1 cellular context compared by ENCODE assay signal in the genomic region with DNA sequence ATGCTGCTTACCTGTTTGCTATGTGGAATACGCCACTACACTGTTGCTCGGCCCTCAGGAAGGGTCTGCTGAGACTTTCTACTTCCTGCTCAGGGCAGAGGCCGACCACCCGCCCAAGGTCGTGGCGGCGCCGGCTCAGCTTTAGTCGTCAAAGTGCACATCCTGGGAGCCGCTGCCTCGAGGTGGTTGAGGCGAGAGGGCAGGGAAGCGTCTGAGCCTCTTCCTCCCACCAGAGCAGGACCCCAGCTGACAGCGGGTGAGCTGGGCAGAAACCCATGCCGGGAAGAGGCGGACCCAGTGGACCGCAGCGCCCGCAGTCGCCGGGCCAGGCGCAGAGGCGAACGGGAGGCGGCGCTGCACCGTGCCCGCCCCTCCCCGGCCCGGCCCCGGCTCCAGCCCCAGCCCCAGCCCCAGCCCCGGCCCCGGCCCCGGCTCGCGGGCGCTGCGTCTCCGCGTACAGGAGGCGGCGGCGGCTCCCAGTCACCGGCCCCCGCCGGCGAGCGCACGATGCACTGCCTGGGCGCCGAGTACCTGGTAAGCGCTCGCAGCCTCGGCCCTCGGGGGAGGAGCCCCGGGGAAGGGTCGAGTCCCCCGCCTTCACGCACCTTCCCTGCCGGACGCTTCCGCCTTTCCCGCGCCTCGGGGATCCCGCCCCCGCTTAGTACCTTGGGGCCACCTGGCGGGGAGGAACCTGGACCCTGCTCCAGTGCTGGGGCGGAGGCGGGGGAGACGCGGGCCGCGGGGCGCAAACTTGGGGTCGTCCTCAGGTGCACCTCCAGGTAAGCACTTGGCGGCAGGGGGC.
TF ChIP-seq lines count a peak whose summit lies in the region.

Gene SLC44A3 (plus strand): TSS at position 413 of the 802 bp plus-strand sequence. CDS start 95 bp downstream, at position 508.

TF ChIP-seq in HepG2, 621 proteins besides CTCF, POLR2A, EP300 and RAD21 (continued from another document and continues in another):
- TF ChIP-seq ZBTB40 (IDR thresholded peaks at IDR 0.05) (no peak), ZBTB40 (CRISPR knock-in tag; IDR thresholded peaks at IDR 0.05) (0 out of 2 replicates have a peak, but pooled peaks have one; percentile 17), HOXA3 (CRISPR knock-in tag; IDR thresholded peaks at IDR 0.05) (peak; percentile 13; the same call in 1 of the 2 replicates), HIVEP1 (CRISPR knock-in tag; IDR thresholded peaks at IDR 0.05) (peak; percentile 35; the same call in 1 of the 2 replicates), KLF16 (CRISPR knock-in tag; IDR thresholded peaks at IDR 0.05) (peak in 1 of 2 experiments; percentile 60; a peak in 1 of 4 replicates), ZNF776 (CRISPR knock-in tag; IDR thresholded peaks at IDR 0.05) (peak; percentile 72), HOXA5 (CRISPR knock-in tag; IDR thresholded peaks at IDR 0.05) (0 out of 2 replicates have a peak, but pooled peaks have one; percentile 29), CENPX (CRISPR knock-in tag; IDR thresholded peaks at IDR 0.05) (no peak), TEAD3 (CRISPR knock-in tag; optimal IDR thresholded peaks at IDR 0.05; ENCODE audit: borderline replicate concordance) (peak; percentile 32), ATF7-NPFF (CRISPR knock-in tag; IDR thresholded peaks at IDR 0.05; ENCODE audit: low read depth) (no peak; the same call in 1 of the 2 replicates), RXRA (CRISPR knock-in tag; IDR thresholded peaks at IDR 0.05) (peak; percentile 40; the same call in 1 of the 2 replicates), SAP130 (CRISPR knock-in tag; IDR thresholded peaks at IDR 0.05; ENCODE audit: low read depth) (peak; percentile 61), ZBTB7A (CRISPR knock-in tag; IDR thresholded peaks at IDR 0.05) (no peak), ZNF329 (CRISPR knock-in tag; IDR thresholded peaks at IDR 0.05; ENCODE audit: low read depth) (0 out of 2 replicates have a peak, but pooled peaks have one; percentile 37), CAMTA2 (CRISPR knock-in tag; IDR thresholded peaks at IDR 0.05; ENCODE audit: borderline replicate concordance) (0 out of 2 replicates have a peak, but pooled peaks have one; percentile 54), ZNF333 (CRISPR knock-in tag; IDR thresholded peaks at IDR 0.05; ENCODE audit: borderline replicate concordance) (peak; percentile 91; the same call in 1 of the 2 replicates), MXD3 (CRISPR knock-in tag; IDR thresholded peaks at IDR 0.05) (peak; percentile 57), ZNF605 (CRISPR knock-in tag; IDR thresholded peaks at IDR 0.05) (0 out of 2 replicates have a peak, but pooled peaks have one; percentile 10), ZNF670 (CRISPR knock-in tag; IDR thresholded peaks at IDR 0.05; ENCODE audit: borderline replicate concordance) (peak; percentile 26; the same call in 1 of the 2 replicates), STAT5B (CRISPR knock-in tag; IDR thresholded peaks at IDR 0.05) (peak; percentile 52; the same call in 1 of the 2 replicates), SALL2 (CRISPR knock-in tag; IDR thresholded peaks at IDR 0.05) (peak; percentile 72; the same call in 1 of the 2 replicates), YEATS4 (CRISPR knock-in tag; IDR thresholded peaks at IDR 0.05; ENCODE audit: borderline replicate concordance) (0 out of 2 replicates have a peak, but pooled peaks have one; percentile 41), LBX2 (CRISPR knock-in tag; IDR thresholded peaks at IDR 0.05; ENCODE audit: borderline replicate concordance) (peak; percentile 72; the same call in 1 of the 2 replicates), ELF3 (CRISPR knock-in tag; IDR thresholded peaks at IDR 0.05) (peak; percentile 38), SALL1 (CRISPR knock-in tag; IDR thresholded peaks at IDR 0.05) (peak; percentile 33), HOXA9 (CRISPR knock-in tag; IDR thresholded peaks at IDR 0.05; ENCODE audit: borderline replicate concordance) (peak; percentile 41; the same call in 1 of the 2 replicates), ERF (CRISPR knock-in tag; IDR thresholded peaks at IDR 0.05) (peak; percentile 72)
- TF ChIP-seq, protein P1, sequence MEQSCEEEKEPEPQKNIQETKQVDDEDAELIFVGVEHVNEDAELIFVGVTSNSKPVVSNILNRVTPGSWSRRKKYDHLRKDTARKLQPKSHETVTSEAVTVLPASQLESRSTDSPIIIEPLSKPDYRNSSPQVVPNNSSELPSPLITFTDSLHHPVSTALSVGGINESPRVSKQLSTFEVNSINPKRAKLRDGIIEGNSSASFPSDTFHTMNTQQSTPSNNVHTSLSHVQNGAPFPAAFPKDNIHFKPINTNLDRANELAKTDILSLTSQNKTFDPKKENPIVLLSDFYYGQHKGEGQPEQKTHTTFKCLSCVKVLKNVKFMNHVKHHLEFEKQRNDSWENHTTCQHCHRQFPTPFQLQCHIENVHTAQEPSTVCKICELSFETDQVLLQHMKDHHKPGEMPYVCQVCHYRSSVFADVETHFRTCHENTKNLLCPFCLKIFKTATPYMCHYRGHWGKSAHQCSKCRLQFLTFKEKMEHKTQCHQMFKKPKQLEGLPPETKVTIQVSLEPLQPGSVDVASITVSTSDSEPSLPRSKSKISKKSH (CRISPR knock-in tag; IDR thresholded peaks at IDR 0.05; ENCODE audit: borderline replicate concordance): no peak
- TF ChIP-seq, protein P2, sequence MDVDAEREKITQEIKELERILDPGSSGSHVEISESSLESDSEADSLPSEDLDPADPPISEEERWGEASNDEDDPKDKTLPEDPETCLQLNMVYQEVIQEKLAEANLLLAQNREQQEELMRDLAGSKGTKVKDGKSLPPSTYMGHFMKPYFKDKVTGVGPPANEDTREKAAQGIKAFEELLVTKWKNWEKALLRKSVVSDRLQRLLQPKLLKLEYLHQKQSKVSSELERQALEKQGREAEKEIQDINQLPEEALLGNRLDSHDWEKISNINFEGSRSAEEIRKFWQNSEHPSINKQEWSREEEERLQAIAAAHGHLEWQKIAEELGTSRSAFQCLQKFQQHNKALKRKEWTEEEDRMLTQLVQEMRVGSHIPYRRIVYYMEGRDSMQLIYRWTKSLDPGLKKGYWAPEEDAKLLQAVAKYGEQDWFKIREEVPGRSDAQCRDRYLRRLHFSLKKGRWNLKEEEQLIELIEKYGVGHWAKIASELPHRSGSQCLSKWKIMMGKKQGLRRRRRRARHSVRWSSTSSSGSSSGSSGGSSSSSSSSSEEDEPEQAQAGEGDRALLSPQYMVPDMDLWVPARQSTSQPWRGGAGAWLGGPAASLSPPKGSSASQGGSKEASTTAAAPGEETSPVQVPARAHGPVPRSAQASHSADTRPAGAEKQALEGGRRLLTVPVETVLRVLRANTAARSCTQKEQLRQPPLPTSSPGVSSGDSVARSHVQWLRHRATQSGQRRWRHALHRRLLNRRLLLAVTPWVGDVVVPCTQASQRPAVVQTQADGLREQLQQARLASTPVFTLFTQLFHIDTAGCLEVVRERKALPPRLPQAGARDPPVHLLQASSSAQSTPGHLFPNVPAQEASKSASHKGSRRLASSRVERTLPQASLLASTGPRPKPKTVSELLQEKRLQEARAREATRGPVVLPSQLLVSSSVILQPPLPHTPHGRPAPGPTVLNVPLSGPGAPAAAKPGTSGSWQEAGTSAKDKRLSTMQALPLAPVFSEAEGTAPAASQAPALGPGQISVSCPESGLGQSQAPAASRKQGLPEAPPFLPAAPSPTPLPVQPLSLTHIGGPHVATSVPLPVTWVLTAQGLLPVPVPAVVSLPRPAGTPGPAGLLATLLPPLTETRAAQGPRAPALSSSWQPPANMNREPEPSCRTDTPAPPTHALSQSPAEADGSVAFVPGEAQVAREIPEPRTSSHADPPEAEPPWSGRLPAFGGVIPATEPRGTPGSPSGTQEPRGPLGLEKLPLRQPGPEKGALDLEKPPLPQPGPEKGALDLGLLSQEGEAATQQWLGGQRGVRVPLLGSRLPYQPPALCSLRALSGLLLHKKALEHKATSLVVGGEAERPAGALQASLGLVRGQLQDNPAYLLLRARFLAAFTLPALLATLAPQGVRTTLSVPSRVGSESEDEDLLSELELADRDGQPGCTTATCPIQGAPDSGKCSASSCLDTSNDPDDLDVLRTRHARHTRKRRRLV (CRISPR knock-in tag; IDR thresholded peaks at IDR 0.05): peak; percentile 16; the same call in 1 of the 2 replicates
- TF ChIP-seq, protein P3, sequence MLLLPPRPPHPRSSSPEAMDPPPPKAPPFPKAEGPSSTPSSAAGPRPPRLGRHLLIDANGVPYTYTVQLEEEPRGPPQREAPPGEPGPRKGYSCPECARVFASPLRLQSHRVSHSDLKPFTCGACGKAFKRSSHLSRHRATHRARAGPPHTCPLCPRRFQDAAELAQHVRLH (CRISPR knock-in tag; IDR thresholded peaks at IDR 0.05; ENCODE audit: borderline replicate concordance, low read depth): 0 out of 2 replicates have a peak, but pooled peaks have one; percentile 19
- TF ChIP-seq, protein P4, sequence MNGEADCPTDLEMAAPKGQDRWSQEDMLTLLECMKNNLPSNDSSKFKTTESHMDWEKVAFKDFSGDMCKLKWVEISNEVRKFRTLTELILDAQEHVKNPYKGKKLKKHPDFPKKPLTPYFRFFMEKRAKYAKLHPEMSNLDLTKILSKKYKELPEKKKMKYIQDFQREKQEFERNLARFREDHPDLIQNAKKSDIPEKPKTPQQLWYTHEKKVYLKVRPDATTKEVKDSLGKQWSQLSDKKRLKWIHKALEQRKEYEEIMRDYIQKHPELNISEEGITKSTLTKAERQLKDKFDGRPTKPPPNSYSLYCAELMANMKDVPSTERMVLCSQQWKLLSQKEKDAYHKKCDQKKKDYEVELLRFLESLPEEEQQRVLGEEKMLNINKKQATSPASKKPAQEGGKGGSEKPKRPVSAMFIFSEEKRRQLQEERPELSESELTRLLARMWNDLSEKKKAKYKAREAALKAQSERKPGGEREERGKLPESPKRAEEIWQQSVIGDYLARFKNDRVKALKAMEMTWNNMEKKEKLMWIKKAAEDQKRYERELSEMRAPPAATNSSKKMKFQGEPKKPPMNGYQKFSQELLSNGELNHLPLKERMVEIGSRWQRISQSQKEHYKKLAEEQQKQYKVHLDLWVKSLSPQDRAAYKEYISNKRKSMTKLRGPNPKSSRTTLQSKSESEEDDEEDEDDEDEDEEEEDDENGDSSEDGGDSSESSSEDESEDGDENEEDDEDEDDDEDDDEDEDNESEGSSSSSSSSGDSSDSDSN (CRISPR knock-in tag; IDR thresholded peaks at IDR 0.05): peak; percentile 86
- TF ChIP-seq, protein P5, sequence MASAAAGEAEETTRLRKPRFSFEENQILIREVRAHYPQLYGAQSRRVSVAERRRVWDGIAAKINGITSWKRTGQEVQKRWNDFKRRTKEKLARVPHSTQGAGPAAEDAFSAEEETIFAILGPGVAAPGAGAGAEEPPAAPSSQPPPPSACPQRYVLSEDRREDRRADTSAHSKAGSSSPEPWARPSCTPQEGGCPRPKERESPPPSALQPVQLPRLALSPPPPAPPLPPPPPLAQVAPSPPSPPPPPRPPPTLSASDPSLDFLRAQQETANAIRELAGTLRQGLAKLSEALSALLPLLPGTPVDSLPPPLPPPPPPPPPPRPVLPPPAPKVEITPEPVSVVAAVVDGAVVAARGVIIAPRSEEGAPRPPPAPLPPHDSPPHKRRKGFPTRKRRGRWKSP (CRISPR knock-in tag; IDR thresholded peaks at IDR 0.05): peak; percentile 58
